Comparison of ENCODE assay signal across 1 cellular context in genomic region chr15:34730701-34731100, GRCh38.
TF ChIP-seq lines count a peak whose summit lies in the region.

No MANE protein-coding gene starts in this region.

TF ChIP-seq in K562, 482 proteins besides CTCF, POLR2A, EP300 and RAD21:
- TF ChIP-seq NUFIP1 (IDR thresholded peaks at IDR 0.05; ENCODE audit: partially characterized antibody) (no peak), ZNF316 (IDR thresholded peaks at IDR 0.05) (peak; percentile 20; the same call in 1 of the 2 replicates)
TF ChIP-seq in K562: peak in this region for 1.
